9 cellular contexts compared by ENCODE assay signal in genomic region chr9:120944434-120945125, GRCh38. TPM values are rescaled to one million over a fixed set of nuclear protein-coding genes. Genes with fewer than 3 reads are reported as not detected.
DNase-seq lines count a peak whose midpoint lies in the region; ATAC-seq and TF ChIP-seq lines count a peak whose summit lies in the region.
"Had no signal": no experiment of that assay in that cellular context is flagged by ENCODE, and none has a peak within 500 bp of the region (broad histone marks: within the 10 kb centered on the region; RNA-seq: fewer than 3 reads in every experiment).

No MANE protein-coding gene starts in this region.

- H3K4me3 ChIP-seq in GM06990 (replicated peaks; ENCODE audit: low read depth, low read length): no peak overlapping the region

- TF ChIP-seq CTCF in GM06990 (IDR thresholded peaks at IDR 0.05; ENCODE audit: insufficient read depth, low read length, poor library complexity, severe bottlenecking) (no peak), WTC11 (IDR thresholded peaks at IDR 0.05) (no peak)

- H3K4me3 Mint-ChIP-seq in WTC11: no peak overlapping the region
- H3K4me3 Mint-ChIP-seq in activated T-cell treated with anti-CD3 and anti-CD28 coated beads, Interleukin-2, amount 50 U/mL, for 72 hours: no peak overlapping the region

- POLR2A ChIA-PET in WTC11 (lab: Charles Lee): no interaction called here

- no peaks in the 10 kb centered on the region for H3K9me3 Mint-ChIP-seq in WTC11
- no peaks in the 10 kb centered on the region for H3K9me3 Mint-ChIP-seq in activated T-cell treated with anti-CD3 and anti-CD28 coated beads, Interleukin-2, amount 50 U/mL, for 72 hours

- intact Hi-C loops in posterior cingulate gyrus (cut with DNase I): no loop called here

- no peaks in the 10 kb centered on the region for H3K27me3 Mint-ChIP-seq in WTC11 (ENCODE audit: low read depth)
- H3K27me3 Mint-ChIP-seq in activated T-cell treated with anti-CD3 and anti-CD28 coated beads, Interleukin-2, amount 50 U/mL, for 72 hours (ENCODE audit: low read depth): no peaks in the 10 kb centered on the region

- H3K4me1 Mint-ChIP-seq in WTC11: peaks cover 36% of the 10 kb centered on the region
- H3K4me1 Mint-ChIP-seq in activated T-cell treated with anti-CD3 and anti-CD28 coated beads, Interleukin-2, amount 50 U/mL, for 72 hours (ENCODE audit: low read depth): no peaks in the 10 kb centered on the region

- H3K36me3 Mint-ChIP-seq in WTC11: no peaks in the 10 kb centered on the region
- no peaks in the 10 kb centered on the region for H3K36me3 Mint-ChIP-seq in activated T-cell treated with anti-CD3 and anti-CD28 coated beads, Interleukin-2, amount 50 U/mL, for 72 hours (ENCODE audit: insufficient read depth in 2 of 2)

- no peaks in the 10 kb centered on the region for H3K36me3 ChIP-seq in GM06990 (ENCODE audit: control insufficient read depth, insufficient read depth, low read length)

- peak overlapping the region; percentile 29 for H3K27ac Mint-ChIP-seq in WTC11
- no peak overlapping the region for H3K27ac Mint-ChIP-seq in activated T-cell treated with anti-CD3 and anti-CD28 coated beads, Interleukin-2, amount 50 U/mL, for 72 hours

- ATAC-seq in GM21390 (IDR thresholded peaks at IDR 0.05; ENCODE audit: unreplicated experiment) (peak; percentile 99), HG03439 (IDR thresholded peaks at IDR 0.05; ENCODE audit: unreplicated experiment) (peak; percentile 53), WTC11 (no peak)
- ATAC-seq in activated T-cell treated with anti-CD3 and anti-CD28 coated beads, Interleukin-2, amount 50 U/mL, for 72 hours (replicated peaks in 1 of 2): no peak

- CTCF ChIA-PET in WTC11 (lab: Charles Lee): interaction anchor here (1.4 to 2.3 kb wide), 2 partner anchors 37 to 115 kb away, joined by 5 read pairs; no protein-coding TSS in a partner anchor

- no peaks in the 10 kb centered on the region for H3K27me3 ChIP-seq in GM06990 (replicated peaks; ENCODE audit: control insufficient read depth, insufficient read depth, low read length)

- DNase-seq in GM06990 (ENCODE audit: extremely low read depth, insufficient read length) (peak; percentile 64), WTC11 (ENCODE audit: low spot score) (no peak), COR-L47 (lab: John Stamatoyannopoulos, UW) (no peak), hippocampal formation (lab: John Stamatoyannopoulos, UW) (no peak), posterior cingulate gyrus (no peak)
- DNase-seq in activated T-cell treated with anti-CD3 and anti-CD28 coated beads, Interleukin-2, amount 50 U/mL, for 72 hours: no peak
- DNase-seq: NCI-H1436 had no signal

TF ChIP-seq in WTC11, 78 proteins besides CTCF, POLR2A, EP300 and RAD21:
- TF ChIP-seq PRRX2 (CRISPR knock-in tag; IDR thresholded peaks at IDR 0.05) (no peak), GTF2I (CRISPR knock-in tag; conservative IDR thresholded peaks at IDR 0.05) (no peak), RORB (CRISPR knock-in tag; IDR thresholded peaks at IDR 0.05) (no peak), JAZF1 (CRISPR knock-in tag; IDR thresholded peaks at IDR 0.05) (no peak), STAT6 (CRISPR knock-in tag; conservative IDR thresholded peaks at IDR 0.05; ENCODE audit: low read depth) (no peak), ZNF138 (CRISPR knock-in tag; conservative IDR thresholded peaks at IDR 0.05) (no peak), NR2C2 (CRISPR knock-in tag; IDR thresholded peaks at IDR 0.05) (no peak), NFE2L1 (CRISPR knock-in tag; IDR thresholded peaks at IDR 0.05) (no peak), FOXP1 (CRISPR knock-in tag; IDR thresholded peaks at IDR 0.05; ENCODE audit: borderline replicate concordance) (no peak), ZBTB43 (CRISPR knock-in tag; IDR thresholded peaks at IDR 0.05) (no peak), CREB1 (CRISPR knock-in tag; IDR thresholded peaks at IDR 0.05) (no peak), SP1 (CRISPR knock-in tag; conservative IDR thresholded peaks at IDR 0.05) (no peak), TEAD4 (CRISPR knock-in tag; IDR thresholded peaks at IDR 0.05) (no peak), ZMAT4 (CRISPR knock-in tag; IDR thresholded peaks at IDR 0.05) (no peak)
- TF ChIP-seq, protein P1, sequence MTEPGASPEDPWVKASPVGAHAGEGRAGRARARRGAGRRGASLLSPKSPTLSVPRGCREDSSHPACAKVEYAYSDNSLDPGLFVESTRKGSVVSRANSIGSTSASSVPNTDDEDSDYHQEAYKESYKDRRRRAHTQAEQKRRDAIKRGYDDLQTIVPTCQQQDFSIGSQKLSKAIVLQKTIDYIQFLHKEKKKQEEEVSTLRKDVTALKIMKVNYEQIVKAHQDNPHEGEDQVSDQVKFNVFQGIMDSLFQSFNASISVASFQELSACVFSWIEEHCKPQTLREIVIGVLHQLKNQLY (CRISPR knock-in tag; IDR thresholded peaks at IDR 0.05): no peak
- TF ChIP-seq, protein P2, sequence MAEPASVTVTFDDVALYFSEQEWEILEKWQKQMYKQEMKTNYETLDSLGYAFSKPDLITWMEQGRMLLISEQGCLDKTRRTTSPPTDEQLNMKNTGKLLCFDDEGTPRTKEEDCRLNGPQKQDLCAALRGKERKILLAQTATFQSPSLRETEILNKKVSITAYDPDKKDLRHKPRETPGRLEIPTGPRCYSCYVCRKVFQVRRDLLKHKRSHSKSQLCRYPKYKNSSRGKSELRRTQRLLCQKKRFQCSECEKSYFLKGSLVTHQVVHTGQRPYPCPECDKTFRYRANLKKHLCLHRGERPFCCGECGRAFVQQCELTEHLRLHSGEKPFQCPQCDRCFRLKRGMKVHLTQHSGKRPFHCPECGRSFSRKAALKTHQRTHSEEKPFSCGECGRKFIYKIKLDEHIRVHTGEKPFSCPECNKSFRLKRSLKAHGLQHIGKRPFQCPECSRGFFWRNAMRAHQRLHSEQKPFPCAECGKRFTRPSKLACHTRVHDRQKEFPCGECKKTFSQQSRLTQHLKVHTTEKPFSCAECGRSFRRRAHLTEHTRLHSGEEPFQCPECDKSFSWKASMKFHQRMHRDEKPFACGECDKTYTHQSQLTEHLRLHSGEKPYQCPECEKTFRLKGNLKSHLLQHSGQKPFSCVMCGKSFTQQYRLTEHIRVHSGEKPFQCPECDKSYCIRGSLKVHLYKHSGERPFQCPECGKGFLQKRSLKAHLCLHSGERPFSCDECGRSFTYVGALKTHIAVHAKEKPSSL (CRISPR knock-in tag; conservative IDR thresholded peaks at IDR 0.05): no peak
- TF ChIP-seq, protein P3, sequence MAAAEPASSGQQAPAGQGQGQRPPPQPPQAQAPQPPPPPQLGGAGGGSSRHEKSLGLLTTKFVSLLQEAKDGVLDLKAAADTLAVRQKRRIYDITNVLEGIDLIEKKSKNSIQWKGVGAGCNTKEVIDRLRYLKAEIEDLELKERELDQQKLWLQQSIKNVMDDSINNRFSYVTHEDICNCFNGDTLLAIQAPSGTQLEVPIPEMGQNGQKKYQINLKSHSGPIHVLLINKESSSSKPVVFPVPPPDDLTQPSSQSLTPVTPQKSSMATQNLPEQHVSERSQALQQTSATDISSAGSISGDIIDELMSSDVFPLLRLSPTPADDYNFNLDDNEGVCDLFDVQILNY (CRISPR knock-in tag; IDR thresholded peaks at IDR 0.05): no peak
- TF ChIP-seq, protein P4, sequence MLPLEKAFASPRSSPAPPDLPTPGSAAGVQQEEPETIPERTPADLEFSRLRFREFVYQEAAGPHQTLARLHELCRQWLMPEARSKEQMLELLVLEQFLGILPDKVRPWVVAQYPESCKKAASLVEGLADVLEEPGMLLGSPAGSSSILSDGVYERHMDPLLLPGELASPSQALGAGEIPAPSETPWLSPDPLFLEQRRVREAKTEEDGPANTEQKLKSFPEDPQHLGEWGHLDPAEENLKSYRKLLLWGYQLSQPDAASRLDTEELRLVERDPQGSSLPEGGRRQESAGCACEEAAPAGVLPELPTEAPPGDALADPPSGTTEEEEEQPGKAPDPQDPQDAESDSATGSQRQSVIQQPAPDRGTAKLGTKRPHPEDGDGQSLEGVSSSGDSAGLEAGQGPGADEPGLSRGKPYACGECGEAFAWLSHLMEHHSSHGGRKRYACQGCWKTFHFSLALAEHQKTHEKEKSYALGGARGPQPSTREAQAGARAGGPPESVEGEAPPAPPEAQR (CRISPR knock-in tag; IDR thresholded peaks at IDR 0.05): no peak

RNA-seq across cellular contexts. Expression of gene TRAF1, which starts 18.0 kb away (rescaled TPM):
- total RNA-seq in WTC11 (2021): 1.8 to 3.1 TPM (median 2.9 TPM) in 3 replicates
- total RNA-seq in activated T-cell treated with anti-CD3 and anti-CD28 coated beads, Interleukin-2, amount 50 U/mL, for 72 hours: 100 to 1,000 TPM in 1 of 2 donors, 10 to 100 TPM in 1; 91.6 to 101 TPM

Comparison
In these comparisons a context has a peak if more than half of its experiments do, and no peak if none do; other contexts are left out.
1. ATAC-seq: peak in GM21390 (single experiment) and HG03439 (single experiment); none in WTC11 (single experiment) and activated T-cell treated with anti-CD3 and anti-CD28 coated beads, Interleukin-2, amount 50 U/mL, for 72 hours (0 of 2).
2. RNA of gene TRAF1, which starts 18.0 kb away (total RNA-seq): 91.6 to 101 TPM in activated T-cell treated with anti-CD3 and anti-CD28 coated beads, Interleukin-2, amount 50 U/mL, for 72 hours; 1.8 to 3.1 TPM in WTC11; every median in the first group is over 10 times any median in the second.